ENCODE assay signal across 3 cellular contexts in genomic region chr22:47007496-47007895, GRCh38.
"Had no signal": no experiment of that assay in that cellular context is flagged by ENCODE, and none has a peak within 500 bp of the region (broad histone marks: within the 10 kb centered on the region; RNA-seq: fewer than 3 reads in every experiment).

No MANE protein-coding gene starts in this region.

- ATAC-seq: GM12878 had no signal

- DNase-seq: GDM1, GF-D8 had no signal

- H3K4me3 ChIP-seq: GM12878 had no signal
